1 cellular context compared by ENCODE assay signal in the genomic region with DNA sequence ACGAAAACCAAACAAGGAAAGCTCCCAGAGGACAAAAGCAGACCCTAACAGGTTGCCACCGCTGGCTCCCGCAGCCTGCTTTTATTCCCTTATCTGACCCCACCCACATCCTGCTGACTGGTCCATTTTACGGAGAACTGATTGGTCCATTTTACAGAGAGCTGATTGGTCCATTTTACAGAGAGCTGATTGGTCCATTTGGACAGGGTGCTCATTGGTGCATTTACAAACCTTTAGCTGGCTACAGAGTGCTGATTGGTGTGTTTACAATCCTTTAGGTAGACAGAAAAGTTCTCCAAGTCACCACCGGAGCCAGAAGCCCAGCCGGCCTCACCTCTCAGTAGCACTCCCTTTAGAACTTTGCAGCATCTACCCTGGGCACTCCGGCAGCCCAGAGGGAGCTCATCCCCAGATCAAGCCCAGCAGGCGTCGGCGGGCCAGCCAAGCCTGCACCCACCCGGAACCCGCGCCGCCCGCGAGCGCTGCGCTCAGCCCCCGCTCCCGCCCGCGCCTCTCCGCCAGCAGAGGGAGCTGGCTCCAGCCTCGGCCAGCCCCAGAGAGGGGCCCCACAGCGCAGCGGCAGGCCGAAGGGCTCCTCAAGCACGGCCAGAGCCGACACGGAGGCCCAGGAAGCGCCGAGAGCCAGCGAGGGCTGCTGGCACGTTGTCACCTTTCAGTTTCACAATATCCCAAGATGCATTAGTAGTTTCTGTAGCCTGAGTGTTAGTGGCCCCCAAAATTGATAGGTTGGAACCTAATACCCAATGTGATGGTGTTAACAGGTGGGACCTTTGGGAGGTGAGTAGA.
TF ChIP-seq lines count a peak whose summit lies in the region.

No MANE protein-coding gene starts in this region.

TF ChIP-seq in HepG2, 621 proteins besides CTCF, POLR2A, EP300 and RAD21 (continued from another document):
- TF ChIP-seq ZNF142 (CRISPR knock-in tag; IDR thresholded peaks at IDR 0.05) (peak; percentile 81; the same call in 1 of the 2 replicates), ZUFSP (CRISPR knock-in tag; IDR thresholded peaks at IDR 0.05; ENCODE audit: borderline replicate concordance) (no peak), ZNF572 (CRISPR knock-in tag; IDR thresholded peaks at IDR 0.05) (no peak), ZNF431 (CRISPR knock-in tag; IDR thresholded peaks at IDR 0.05; ENCODE audit: borderline replicate concordance, low read depth) (peak; percentile 53; the same call in 1 of the 2 replicates), NFE2L2 (IDR thresholded peaks at IDR 0.05; ENCODE audit: low read length) (no peak), ZNF563 (CRISPR knock-in tag; IDR thresholded peaks at IDR 0.05) (no peak), KDM1A (CRISPR knock-in tag; IDR thresholded peaks at IDR 0.05) (no peak), GPN1 (CRISPR knock-in tag; IDR thresholded peaks at IDR 0.05; ENCODE audit: borderline replicate concordance) (no peak), PHF5A (CRISPR knock-in tag; IDR thresholded peaks at IDR 0.05; ENCODE audit: low read depth, unreplicated experiment) (no peak), ZNF367 (CRISPR knock-in tag; IDR thresholded peaks at IDR 0.05; ENCODE audit: borderline replicate concordance) (no peak), TCF7L2 (IDR thresholded peaks at IDR 0.05; ENCODE audit: low read depth, low read length) (no peak)
